In the genomic region with DNA sequence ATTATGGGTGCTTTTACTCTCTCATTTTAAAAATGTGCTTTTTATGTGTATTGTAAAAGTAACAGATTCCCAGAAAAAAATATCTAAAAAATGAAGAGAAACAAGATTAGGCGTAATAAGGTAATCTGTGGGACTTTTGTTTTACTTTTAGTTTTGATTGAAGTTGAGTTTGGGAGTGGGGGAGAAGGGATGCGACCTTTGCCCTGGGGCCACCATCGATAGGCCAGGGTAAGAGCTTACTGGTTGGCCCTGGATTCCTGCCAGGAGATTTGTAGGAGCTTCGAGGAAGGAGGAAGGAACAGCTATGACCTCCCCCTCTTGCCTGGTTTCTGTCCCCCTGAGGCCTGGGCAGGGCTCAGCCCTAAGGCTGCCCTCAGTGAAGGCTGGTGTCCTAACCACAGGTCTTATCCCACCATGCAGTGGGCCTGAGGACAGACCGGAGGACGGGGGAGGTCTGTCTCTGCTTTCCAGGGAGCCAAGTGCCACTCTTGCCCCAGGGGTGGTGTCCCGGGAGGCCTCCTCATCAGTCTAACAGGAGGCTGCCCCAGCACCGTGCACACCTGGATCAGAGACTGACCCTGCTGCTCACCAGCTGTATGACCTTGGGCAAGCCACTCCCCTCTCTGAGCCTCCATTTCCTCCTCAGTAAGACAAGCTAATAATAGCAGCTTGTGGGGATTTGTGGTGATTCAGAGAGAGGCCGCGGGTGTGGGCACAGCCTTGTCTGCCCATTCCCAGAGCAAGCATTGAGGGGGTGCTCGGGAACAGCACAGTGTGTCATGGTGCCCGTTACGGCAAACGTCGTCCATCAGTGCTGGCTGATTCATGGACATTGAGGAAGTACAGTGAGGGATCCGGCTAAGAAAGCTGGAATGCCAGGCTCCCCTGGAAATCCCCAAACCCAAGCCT, we compare ENCODE assay signal across 8 cellular contexts. TPM values are rescaled to one million over a fixed set of nuclear protein-coding genes. Genes with fewer than 3 reads are reported as not detected.
DNase-seq lines count a peak whose midpoint lies in the region; ATAC-seq lines count a peak whose summit lies in the region.

No MANE protein-coding gene starts in this region.

- peaks cover 30% of the 10 kb centered on the region for H3K4me1 ChIP-seq in skeletal muscle satellite cell (ENCODE audit: control insufficient read depth, insufficient read depth, low read length)

- intact Hi-C loops in Right ventricle myocardium superior (cut with DNase I), result no loop called here

- no peaks in the 10 kb centered on the region for H3K4me1 Mint-ChIP-seq in activated naive CD4-positive, alpha-beta T cell treated with anti-CD3 and anti-CD28 coated beads, Interleukin-2, amount 10 ng/mL, durations not matched to agents 7 days and 5 days

- no peaks in the 10 kb centered on the region for H3K27me3 ChIP-seq in skeletal muscle satellite cell (ENCODE audit: control insufficient read depth, insufficient read depth, low read length)

- peak overlapping the region; percentile 55 for H3K4me2 ChIP-seq in skeletal muscle satellite cell (ENCODE audit: low read length)

- no peaks in the 10 kb centered on the region for H3K36me3 Mint-ChIP-seq in activated naive CD4-positive, alpha-beta T cell treated with anti-CD3 and anti-CD28 coated beads, Interleukin-2, amount 10 ng/mL, durations not matched to agents 7 days and 5 days

- ATAC-seq in Right ventricle myocardium superior (ENCODE audit: poor library complexity) (peak; percentile 57), GM21381 (IDR thresholded peaks at IDR 0.05; ENCODE audit: unreplicated experiment) (no peak), GM18519 (IDR thresholded peaks at IDR 0.05; ENCODE audit: low FRiP score, unreplicated experiment) (no peak)

- H3K36me3 ChIP-seq in skeletal muscle satellite cell (ENCODE audit: insufficient read depth, low read length), result peaks cover 6% of the 10 kb centered on the region

- no peaks in the 10 kb centered on the region for H3K9me3 Mint-ChIP-seq in activated naive CD4-positive, alpha-beta T cell treated with anti-CD3 and anti-CD28 coated beads, Interleukin-2, amount 10 ng/mL, durations not matched to agents 7 days and 5 days

- peak overlapping the region; percentile 38 for H3K4me3 ChIP-seq in skeletal muscle satellite cell (ENCODE audit: low read length)

- peaks cover 15% of the 10 kb centered on the region for H3K27me3 Mint-ChIP-seq in activated naive CD4-positive, alpha-beta T cell treated with anti-CD3 and anti-CD28 coated beads, Interleukin-2, amount 10 ng/mL, durations not matched to agents 7 days and 5 days

- peak overlapping the region; percentile 81 for H3K9ac ChIP-seq in skeletal muscle satellite cell (ENCODE audit: low read depth, low read length)

- DNase-seq in H4 (ENCODE audit: low spot score), result peak; percentile 75
- DNase-seq in SW 1271 (lab: John Stamatoyannopoulos, UW), result peak; percentile 78
- DNase-seq in Right ventricle myocardium superior, result no peak
- no peak for DNase-seq in cortex of kidney (lab: John Stamatoyannopoulos, UW)
- no peak for DNase-seq in activated naive CD4-positive, alpha-beta T cell treated with anti-CD3 and anti-CD28 coated beads, Interleukin-2, amount 10 ng/mL, durations not matched to agents 7 days and 5 days

- CTCF ChIA-PET in activated naive CD4-positive, alpha-beta T cell treated with anti-CD3 and anti-CD28 coated beads, Interleukin-2, amount 10 ng/mL, durations not matched to agents 7 days and 5 days (lab: Charles Lee), result no interaction called here

- no peak overlapping the region for H3K27ac Mint-ChIP-seq in activated naive CD4-positive, alpha-beta T cell treated with anti-CD3 and anti-CD28 coated beads, Interleukin-2, amount 10 ng/mL, durations not matched to agents 7 days and 5 days

- H3K4me3 Mint-ChIP-seq in activated naive CD4-positive, alpha-beta T cell treated with anti-CD3 and anti-CD28 coated beads, Interleukin-2, amount 10 ng/mL, durations not matched to agents 7 days and 5 days, result no peak overlapping the region

- no peaks in the 10 kb centered on the region for H3K9me3 ChIP-seq in skeletal muscle satellite cell (replicated peaks; ENCODE audit: low read length)

RNA-seq across cellular contexts. Expression of a gene that starts 21.2 kb away (rescaled TPM):
- 7.0 and 7.1 TPM in 2 replicates for total RNA-seq in H4 (2014; rRNA removed; shearing (Covaris generic))
- total RNA-seq in Right ventricle myocardium superior, result 469 TPM
- total RNA-seq in skeletal muscle satellite cell (2012; rRNA removed), result 1.8 and 4.2 TPM in 2 replicates

Comparison
In these comparisons a context has a peak if more than half of its experiments do, and no peak if none do; other contexts are left out.
1. DNase-seq: peak in H4 (single experiment) and SW 1271 (2 of 2); none in Right ventricle myocardium superior (single experiment), cortex of kidney (single experiment) and activated naive CD4-positive, alpha-beta T cell treated with anti-CD3 and anti-CD28 coated beads, Interleukin-2, amount 10 ng/mL, durations not matched to agents 7 days and 5 days (single experiment).
2. RNA of a gene that starts 21.2 kb away (total RNA-seq): 469 TPM in Right ventricle myocardium superior (single experiment); 7.0 to 7.1 TPM in H4; every median in the first group is over 10 times any median in the second.